Comparison of ENCODE assay signal across 16 cellular contexts in genomic region chr12:19196959-19197630, GRCh38.
DNase-seq lines count a peak whose midpoint lies in the region; ATAC-seq and TF ChIP-seq lines count a peak whose summit lies in the region.
"Had no signal": no experiment of that assay in that cellular context is flagged by ENCODE, and none has a peak within 500 bp of the region (broad histone marks: within the 10 kb centered on the region; RNA-seq: fewer than 3 reads in every experiment).

No MANE protein-coding gene starts in this region.

- H3F3A ChIP-seq in GM23338 (replicated peaks; ENCODE audit: low read depth): no peaks in the 10 kb centered on the region
- no peaks in the 10 kb centered on the region for H3F3A ChIP-seq in SK-N-SH (replicated peaks; ENCODE audit: insufficient read depth)

- ATAC-seq in GM23338: peak; percentile 67
- ATAC-seq in GM21737 (IDR thresholded peaks at IDR 0.05; ENCODE audit: unreplicated experiment): no peak
- ATAC-seq: activated CD8-positive, alpha-beta T cell treated with anti-CD3 and anti-CD28 coated beads, Interleukin-2, amount 10 ng/mL, durations not matched to agents 7 days and 5 days; left lobe of liver; Panc1 had no signal

- H3K4me2 ChIP-seq in GM23338: no peak overlapping the region
- no peak overlapping the region for H3K4me2 ChIP-seq in SK-N-SH

- H3K9me3 ChIP-seq in A673 (ENCODE audit: low read depth, low read length, poor library complexity, severe bottlenecking) (no peaks in the 10 kb centered on the region), SK-N-SH (no peaks in the 10 kb centered on the region)
- H3K9me3 ChIP-seq: tibial artery had no signal

- intact Hi-C loops in A673 (cut with micrococcal nuclease; ENCODE audit: unreplicated experiment): no loop called here

- no peaks in the 10 kb centered on the region for H3K9me3 Mint-ChIP-seq in GM23338
- H3K9me3 Mint-ChIP-seq: activated naive CD8-positive, alpha-beta T cell treated with anti-CD3 and anti-CD28 coated beads for 36 hours; H9 had no signal

- H3K79me2 ChIP-seq in GM23338 (replicated peaks; ENCODE audit: insufficient read depth): peaks cover 98% of the 10 kb centered on the region
- no peaks in the 10 kb centered on the region; the same call in 1 of the 2 replicates for H3K79me2 ChIP-seq in SK-N-SH (ENCODE audit: insufficient read depth)

- TF ChIP-seq EP300 in SK-N-SH (IDR thresholded peaks at IDR 0.05; ENCODE audit: borderline replicate concordance in 1 of 2, low read depth in 1 of 2, low read length in 1 of 2): no peak

- H4K20me1 ChIP-seq in GM23338 (replicated peaks; ENCODE audit: insufficient read depth) (peaks cover 17% of the 10 kb centered on the region; the same call in 1 of the 2 replicates), SK-N-SH (ENCODE audit: insufficient read depth) (no peaks in the 10 kb centered on the region)

- no peak overlapping the region for H3K4me3 Mint-ChIP-seq in GM23338
- H3K4me3 Mint-ChIP-seq: activated CD8-positive, alpha-beta T cell treated with anti-CD3 and anti-CD28 coated beads, Interleukin-2, amount 10 ng/mL, durations not matched to agents 7 days and 5 days; activated naive CD8-positive, alpha-beta T cell treated with anti-CD3 and anti-CD28 coated beads for 36 hours; H9 had no signal

- no peak overlapping the region for H3K27ac ChIP-seq in A673 (ENCODE audit: low read depth, low read length, poor library complexity, severe bottlenecking)
- H3K27ac ChIP-seq in GM23338 (ENCODE audit: low read depth): 0 out of 2 replicates have a peak overlapping the region, but pooled peaks have one; percentile 16
- no peak overlapping the region for H3K27ac ChIP-seq in SK-N-SH (ENCODE audit: low read depth in 2 of 2, low read length in 1 of 2)
- H3K27ac ChIP-seq: brain microvascular endothelial cell, tibial artery had no signal

- WGBS in SK-N-SH (ENCODE audit: low lambda C conversion rate): 75% methylated on average over 6 of the region's 6 CpGs

- H3K9me2 ChIP-seq in GM23338 (ENCODE audit: insufficient read depth) (no peaks in the 10 kb centered on the region), SK-N-SH (no peaks in the 10 kb centered on the region)

- H3K36me3 Mint-ChIP-seq in GM23338 (ENCODE audit: low read depth): no peaks in the 10 kb centered on the region
- H3K36me3 Mint-ChIP-seq: activated naive CD8-positive, alpha-beta T cell treated with anti-CD3 and anti-CD28 coated beads for 36 hours had no signal

- H3K4me3 ChIP-seq in A673 (ENCODE audit: low read depth, low read length, poor library complexity, severe bottlenecking) (no peak overlapping the region), GM23338 (no peak overlapping the region), fibroblast of the aortic adventitia (ENCODE audit: low read depth, low read length) (no peak overlapping the region), SK-N-SH (ENCODE audit: low read depth in 2 of 2, low read length in 1 of 2) (no peak overlapping the region)
- H3K4me3 ChIP-seq: tibial artery had no signal

- H3K9ac ChIP-seq in SK-N-SH: no peak overlapping the region

- H3K4me1 ChIP-seq in A673 (ENCODE audit: insufficient read depth, low read length, poor library complexity, severe bottlenecking) (no peaks in the 10 kb centered on the region), GM23338 (ENCODE audit: insufficient read depth) (peaks cover 41% of the 10 kb centered on the region), SK-N-SH (ENCODE audit: control insufficient read depth in 1 of 2, insufficient read depth in 2 of 2, low read depth in 1 of 2, low read length in 1 of 2) (no peaks in the 10 kb centered on the region; a peak in 2 of 4 replicates)
- H3K4me1 ChIP-seq: tibial artery had no signal

- H3K27me3 ChIP-seq in A673 (replicated peaks; ENCODE audit: insufficient read depth, low read depth, low read length, poor library complexity) (no peaks in the 10 kb centered on the region), GM23338 (ENCODE audit: insufficient read depth) (no peaks in the 10 kb centered on the region), SK-N-SH (ENCODE audit: insufficient read depth) (no peaks in the 10 kb centered on the region)
- H3K27me3 ChIP-seq: brain microvascular endothelial cell, tibial artery had no signal

- POLR2A ChIA-PET in A673 (lab: Charles Lee; ENCODE audit: low non-redundant PET) (interaction anchor here (0.6 kb wide), 1 partner anchor 287 kb away, joined by 3 read pairs; no protein-coding TSS in a partner anchor), SK-N-SH (lab: Yijun Ruan, JAX) (no interaction called here)

- no peaks in the 10 kb centered on the region for H3K27me3 Mint-ChIP-seq in GM23338 (ENCODE audit: insufficient read depth, low read depth, poor library complexity)
- H3K27me3 Mint-ChIP-seq: activated naive CD8-positive, alpha-beta T cell treated with anti-CD3 and anti-CD28 coated beads for 36 hours had no signal

- no peak for TF ChIP-seq CTCF in A673 (conservative IDR thresholded peaks at IDR 0.05; ENCODE audit: low read depth, low read length)
- no peak for TF ChIP-seq CTCF in GM23338 (conservative IDR thresholded peaks at IDR 0.05; ENCODE audit: low read depth in 2 of 2)
- no peak for TF ChIP-seq CTCF in fibroblast of the aortic adventitia (IDR thresholded peaks at IDR 0.05; ENCODE audit: insufficient read depth, low read length)
- TF ChIP-seq CTCF in SK-N-SH (IDR thresholded peaks at IDR 0.05): no peak

- H3K4me1 Mint-ChIP-seq in GM23338: peaks cover 37% of the 10 kb centered on the region
- H3K4me1 Mint-ChIP-seq: activated naive CD8-positive, alpha-beta T cell treated with anti-CD3 and anti-CD28 coated beads for 36 hours had no signal

- peak; percentile 19 for DNase-seq in A673 (ENCODE audit: low spot score)
- DNase-seq in GM23338 (ENCODE audit: low spot score): no peak
- peak; percentile 47 for DNase-seq in NCI-H748 treated with DMSO at 0.1 percent for 48 hours (lab: John Stamatoyannopoulos, UW)
- peak; percentile 45 for DNase-seq in fibroblast of the aortic adventitia (ENCODE audit: low read depth)
- no peak for DNase-seq in SK-N-SH
- no peak for DNase-seq in NCI-H1930 (lab: John Stamatoyannopoulos, UW)
- DNase-seq in AG08395 (ENCODE audit: low spot score): no peak
- DNase-seq: activated CD8-positive, alpha-beta T cell treated with anti-CD3 and anti-CD28 coated beads, Interleukin-2, amount 10 ng/mL, durations not matched to agents 7 days and 5 days; activated naive CD8-positive, alpha-beta T cell treated with anti-CD3 and anti-CD28 coated beads for 36 hours; brain microvascular endothelial cell; H9; NCI-H526 treated with DMSO at 0.1 percent for 48 hours; tibial artery had no signal

- no peaks in the 10 kb centered on the region for H3K36me3 ChIP-seq in A673 (ENCODE audit: insufficient read depth, low read length, poor library complexity, severe bottlenecking)
- H3K36me3 ChIP-seq in GM23338 (ENCODE audit: insufficient read depth): no peaks in the 10 kb centered on the region
- H3K36me3 ChIP-seq in SK-N-SH (replicated peaks in 1 of 2; ENCODE audit: control insufficient read depth in 1 of 2, insufficient read depth in 2 of 2, low read length in 1 of 2): no peaks in the 10 kb centered on the region
- H3K36me3 ChIP-seq: brain microvascular endothelial cell, tibial artery had no signal

- TF ChIP-seq RAD21 in SK-N-SH (IDR thresholded peaks at IDR 0.05; ENCODE audit: low read length): no peak

- no TSS peak for BruUV-seq in A673 (replicated peaks; lab: Mats Ljungman, UMichigan)

- no peak overlapping the region for H3K27ac Mint-ChIP-seq in GM23338
- H3K27ac Mint-ChIP-seq: activated CD8-positive, alpha-beta T cell treated with anti-CD3 and anti-CD28 coated beads, Interleukin-2, amount 10 ng/mL, durations not matched to agents 7 days and 5 days; activated naive CD8-positive, alpha-beta T cell treated with anti-CD3 and anti-CD28 coated beads for 36 hours; H9 had no signal

- CTCF ChIA-PET in A673 (lab: Charles Lee) (interaction anchor here (0.6 kb wide), 1 partner anchor 106 kb away, joined by 6 read pairs; no protein-coding TSS in a partner anchor), SK-N-SH (lab: Yijun Ruan, JAX) (interaction anchor here (1.2 kb wide), 1 partner anchor 11 kb away, joined by 5 read pairs; no protein-coding TSS in a partner anchor)

- no peak overlapping the region for H2AFZ ChIP-seq in GM23338
- H2AFZ ChIP-seq in SK-N-SH (ENCODE audit: low read depth): no peak overlapping the region

TF ChIP-seq in GM23338, 12 proteins besides CTCF, POLR2A, EP300 and RAD21:
- no peak for TF ChIP-seq EZH2 (IDR thresholded peaks at IDR 0.05; ENCODE audit: low read depth, unreplicated experiment)
- 0 out of 2 replicates have a peak, but pooled peaks have one; percentile 46 for TF ChIP-seq CREB1 (CRISPR knock-in tag; IDR thresholded peaks at IDR 0.05; ENCODE audit: low read depth)

TF ChIP-seq in SK-N-SH, 30 proteins besides CTCF, POLR2A, EP300 and RAD21:
- TF ChIP-seq TCF12 (IDR thresholded peaks at IDR 0.05): no peak

Comparison
In these comparisons a context has a peak if more than half of its experiments do, and no peak if none do; other contexts are left out.
1. DNase-seq: peak in A673 (single experiment), NCI-H748 treated with DMSO at 0.1 percent for 48 hours (single experiment) and fibroblast of the aortic adventitia (single experiment); none in GM23338 (single experiment), SK-N-SH (single experiment), NCI-H1930 (0 of 2) and AG08395 (single experiment).